1 cellular context compared by ENCODE assay signal in genomic region chr1:88061830-88062177, GRCh38.
TF ChIP-seq lines count a peak whose summit lies in the region.

No MANE protein-coding gene starts in this region.

TF ChIP-seq in endothelial cell of umbilical vein, 7 proteins besides CTCF, POLR2A, EP300 and RAD21:
- TF ChIP-seq POLR2AphosphoS5 (IDR thresholded peaks at IDR 0.05; ENCODE audit: insufficient read depth, low read depth, low read length) (no peak), MYC (IDR thresholded peaks at IDR 0.05; ENCODE audit: low read depth, low read length) (no peak), JUN (IDR thresholded peaks at IDR 0.05; ENCODE audit: borderline replicate concordance, insufficient read depth, insufficient read length, low read depth) (no peak), GATA2 (IDR thresholded peaks at IDR 0.05; ENCODE audit: insufficient read depth, insufficient read length, low read depth, low read length) (no peak), EZH2 (IDR thresholded peaks at IDR 0.05; ENCODE audit: borderline replicate concordance, low read depth, low read length, severe bottlenecking) (no peak), MAX (IDR thresholded peaks at IDR 0.05; ENCODE audit: insufficient read depth, insufficient read length) (no peak), FOS (IDR thresholded peaks at IDR 0.05; ENCODE audit: borderline replicate concordance, insufficient read depth, low read length) (no peak)
